Comparison of ENCODE assay signal across 8 cellular contexts in the genomic region with DNA sequence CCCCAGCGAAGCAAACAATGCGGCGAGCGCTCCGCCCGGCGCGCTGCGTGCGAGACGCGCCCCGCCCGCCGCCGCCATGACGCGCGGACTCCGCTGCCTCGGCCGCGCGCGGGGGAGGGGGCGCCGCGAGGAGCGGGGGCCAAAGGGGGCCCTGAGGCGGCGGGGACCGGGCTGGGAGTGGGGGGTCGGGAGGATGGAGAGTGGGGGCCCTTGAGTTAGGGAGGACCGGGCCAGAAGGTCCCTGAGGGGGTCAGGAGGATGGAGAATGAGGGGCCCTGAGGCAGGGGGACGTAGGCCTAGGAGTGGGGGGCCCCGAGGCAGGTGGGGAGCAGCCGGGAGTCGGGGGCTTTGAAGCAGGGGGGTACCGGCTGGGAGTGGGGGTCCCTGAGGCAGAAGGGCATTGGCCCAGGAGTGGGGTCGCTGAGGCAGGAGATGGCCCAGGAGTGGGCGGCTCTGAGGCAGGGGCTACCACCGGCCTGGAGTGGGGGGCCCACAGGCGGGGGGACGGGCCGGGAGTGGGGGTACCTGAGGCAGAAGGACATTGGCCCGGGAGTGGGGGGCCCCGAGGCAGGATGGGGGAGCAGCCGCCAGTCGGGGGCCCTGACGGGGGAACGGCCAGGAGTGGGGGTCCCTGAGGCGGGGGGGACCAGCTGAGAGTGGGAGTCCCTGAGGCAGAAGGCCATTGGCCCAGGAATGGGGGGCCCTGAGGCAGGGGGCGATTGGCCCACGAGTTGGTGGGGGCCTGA. TPM values are rescaled to one million over a fixed set of nuclear protein-coding genes. Genes with fewer than 3 reads are reported as not detected.
A peak's percentile ranks its signal among the peaks of the same experiment; 100 is the strongest.
DNase-seq lines count a peak whose midpoint lies in the region; ATAC-seq lines count a peak whose summit lies in the region.

BRD1 (minus strand) TSS at position 21 of the 746 bp plus-strand sequence. CDS start 3,556 bp downstream, outside the sequence.

- H3K9me3 ChIP-seq in effector memory CD4-positive, alpha-beta T cell (ENCODE audit: control insufficient read depth, low read length), result no peaks in the 10 kb centered on the region

- H3K27ac Mint-ChIP-seq in activated CD4-positive, alpha-beta memory T cell treated with anti-CD3 and anti-CD28 coated beads, Interleukin-2, amount 10 ng/mL, durations not matched to agents 7 days and 5 days, result peak within 1 kb of the TSS; percentile 99

- POLR2A ChIA-PET in activated CD4-positive, alpha-beta memory T cell treated with anti-CD3 and anti-CD28 coated beads, Interleukin-2, amount 10 ng/mL, durations not matched to agents 7 days and 5 days (lab: Charles Lee), result interaction anchor here (2.2 to 2.7 kb wide), 3 partner anchors 11 to 26 kb away, joined by 13 to 28 read pairs (median 16); partner anchors contain the start of gene ZBED4

- peak within 1 kb of the TSS; percentile 92 for H3K4me3 Mint-ChIP-seq in activated CD4-positive, alpha-beta memory T cell treated with anti-CD3 and anti-CD28 coated beads, Interleukin-2, amount 10 ng/mL, durations not matched to agents 7 days and 5 days

- H3K4me1 ChIP-seq in effector memory CD4-positive, alpha-beta T cell (ENCODE audit: control insufficient read depth, insufficient read depth, low read length, poor library complexity, severe bottlenecking), result peaks cover 49% of the 10 kb centered on the region

- H3K27ac ChIP-seq in effector memory CD4-positive, alpha-beta T cell (ENCODE audit: insufficient read depth, low read length, poor library complexity, severe bottlenecking), result peak within 1 kb of the TSS; percentile 87

- H3K36me3 ChIP-seq in effector memory CD4-positive, alpha-beta T cell (ENCODE audit: control insufficient read depth, insufficient read depth, low read length), result peaks cover 11% of the 10 kb centered on the region

- ATAC-seq in GM19463 (IDR thresholded peaks at IDR 0.05; ENCODE audit: unreplicated experiment), result no peak

- no peaks in the 10 kb centered on the region for H3K27me3 ChIP-seq in effector memory CD4-positive, alpha-beta T cell (replicated peaks; ENCODE audit: control insufficient read depth, insufficient read depth, low read length, poor library complexity, severe bottlenecking)

- peaks cover 61% of the 10 kb centered on the region for H3K4me1 Mint-ChIP-seq in activated CD4-positive, alpha-beta memory T cell treated with anti-CD3 and anti-CD28 coated beads, Interleukin-2, amount 10 ng/mL, durations not matched to agents 7 days and 5 days

- CTCF ChIA-PET in activated CD4-positive, alpha-beta memory T cell treated with anti-CD3 and anti-CD28 coated beads, Interleukin-2, amount 10 ng/mL, durations not matched to agents 7 days and 5 days (lab: Charles Lee), result interaction anchor here (1.0 kb wide), 1 partner anchor 10 kb away, joined by 3 read pairs; no protein-coding TSS in a partner anchor

- H3K27me3 Mint-ChIP-seq in activated CD4-positive, alpha-beta memory T cell treated with anti-CD3 and anti-CD28 coated beads, Interleukin-2, amount 10 ng/mL, durations not matched to agents 7 days and 5 days, result no peaks in the 10 kb centered on the region

- H3K4me3 ChIP-seq in effector memory CD4-positive, alpha-beta T cell (ENCODE audit: insufficient read depth, low read depth, low read length, poor library complexity, severe bottlenecking), result peak within 1 kb of the TSS; percentile 83

- no peaks in the 10 kb centered on the region for H3K9me3 Mint-ChIP-seq in activated CD4-positive, alpha-beta memory T cell treated with anti-CD3 and anti-CD28 coated beads, Interleukin-2, amount 10 ng/mL, durations not matched to agents 7 days and 5 days

- DNase-seq in SIG-M5 treated with dmso at 0.1 percent for 504 hours (lab: John Stamatoyannopoulos, UW; ENCODE audit: unreplicated experiment), result peak; percentile 19
- DNase-seq in SIG-M5 (lab: John Stamatoyannopoulos, UW), result no peak
- peak; percentile 21 for DNase-seq in NCI-H1105 treated with DMSO at 0.1 percent for 48 hours (lab: John Stamatoyannopoulos, UW)
- DNase-seq in activated CD4-positive, alpha-beta memory T cell treated with anti-CD3 and anti-CD28 coated beads, Interleukin-2, amount 10 ng/mL, durations not matched to agents 7 days and 5 days, result peak; percentile 68
- peak in 1 of 3 donors; percentile 20 for DNase-seq in effector memory CD4-positive, alpha-beta T cell
- peak; percentile 80 to 85 for DNase-seq in lung microvascular endothelial cell (ENCODE audit: low read depth in 2 of 2)
- peak; percentile 25 to 36 for DNase-seq in stimulated activated CD8-positive, alpha-beta memory T cell treated with anti-CD3 and anti-CD28 coated beads, Interleukin-2, amount 100 ng/mL, for 1 hour (ENCODE audit: low read depth in 2 of 2)

- H3K36me3 Mint-ChIP-seq in activated CD4-positive, alpha-beta memory T cell treated with anti-CD3 and anti-CD28 coated beads, Interleukin-2, amount 10 ng/mL, durations not matched to agents 7 days and 5 days (ENCODE audit: low read depth), result peaks cover 39% of the 10 kb centered on the region

RNA-seq across cellular contexts. Expression of gene BRD1, which starts in this region (rescaled TPM):
- 10 to 100 TPM; 54.7 to 55.4 TPM for total RNA-seq in activated CD4-positive, alpha-beta memory T cell treated with anti-CD3 and anti-CD28 coated beads, Interleukin-2, amount 10 ng/mL, durations not matched to agents 7 days and 5 days
- 15.3 and 23.6 TPM in 2 replicates for total RNA-seq in lung microvascular endothelial cell
